In genomic region chr5:55993628-55994501, GRCh38 we compare ENCODE assay signal across 8 cellular contexts. TPM values are rescaled to one million over a fixed set of nuclear protein-coding genes. Genes with fewer than 3 reads are reported as not detected.
DNase-seq lines count a peak whose midpoint lies in the region; ATAC-seq and TF ChIP-seq lines count a peak whose summit lies in the region.

No MANE protein-coding gene starts in this region.

- H3K9me3 ChIP-seq in OCI-LY3 (ENCODE audit: insufficient read depth, low read length): no peaks in the 10 kb centered on the region; the same call in 1 of the 2 replicates

- peaks cover 5% of the 10 kb centered on the region; the same call in 1 of the 2 replicates for H3K4me1 ChIP-seq in OCI-LY3 (ENCODE audit: low read length)

- H3K27ac ChIP-seq in OCI-LY3 (ENCODE audit: low read length): no peak overlapping the region; the same call in 1 of the 2 replicates

- H3K4me3 Mint-ChIP-seq in effector memory CD8-positive, alpha-beta T cell: peak overlapping the region; percentile 89 to 93
- peak overlapping the region; percentile 93 for H3K4me3 Mint-ChIP-seq in natural killer cell treated with Interleukin-12 subunit alpha and Interleukin-12 subunit beta and Interleukin-15 and Interleukin-18, amount 100 ng/mL, for 72 hours

- DNase-seq in GM06990 (ENCODE audit: extremely low read depth, insufficient read length) (peak; percentile 30), DMS79 treated with DMSO at 0.1 percent for 48 hours (lab: John Stamatoyannopoulos, UW) (no peak), retina (no peak), amygdala (lab: John Stamatoyannopoulos, UW) (no peak)
- no peak for DNase-seq in effector memory CD8-positive, alpha-beta T cell
- no peak for DNase-seq in natural killer cell treated with Interleukin-12 subunit alpha and Interleukin-12 subunit beta and Interleukin-15 and Interleukin-18, amount 100 ng/mL, for 72 hours (ENCODE audit: low spot score)

- peak overlapping the region; percentile 91 to 93 for H3K27ac Mint-ChIP-seq in effector memory CD8-positive, alpha-beta T cell
- peak overlapping the region; percentile 89 to 96 for H3K27ac Mint-ChIP-seq in natural killer cell treated with Interleukin-12 subunit alpha and Interleukin-12 subunit beta and Interleukin-15 and Interleukin-18, amount 100 ng/mL, for 72 hours

- no peak for TF ChIP-seq CTCF in GM06990 (IDR thresholded peaks at IDR 0.05; ENCODE audit: insufficient read depth, low read length, poor library complexity, severe bottlenecking)
- TF ChIP-seq CTCF in OCI-LY3 (IDR thresholded peaks at IDR 0.05; ENCODE audit: low read depth, low read length): no peak

- no peak for ATAC-seq in effector memory CD8-positive, alpha-beta T cell (replicated peaks)
- no peak for ATAC-seq in natural killer cell treated with Interleukin-12 subunit alpha and Interleukin-12 subunit beta and Interleukin-15 and Interleukin-18, amount 100 ng/mL, for 72 hours
- ATAC-seq in GM18858 (IDR thresholded peaks at IDR 0.05; ENCODE audit: unreplicated experiment): no peak

- no peaks in the 10 kb centered on the region for H3K27me3 Mint-ChIP-seq in effector memory CD8-positive, alpha-beta T cell
- H3K27me3 Mint-ChIP-seq in natural killer cell treated with Interleukin-12 subunit alpha and Interleukin-12 subunit beta and Interleukin-15 and Interleukin-18, amount 100 ng/mL, for 72 hours: peaks cover 0 to 10% of the 10 kb centered on the region in 2 donors

- H3K9me3 Mint-ChIP-seq in effector memory CD8-positive, alpha-beta T cell: no peaks in the 10 kb centered on the region
- H3K9me3 Mint-ChIP-seq in natural killer cell treated with Interleukin-12 subunit alpha and Interleukin-12 subunit beta and Interleukin-15 and Interleukin-18, amount 100 ng/mL, for 72 hours: peaks cover 4% of the 10 kb centered on the region

- no peaks in the 10 kb centered on the region for H3K36me3 ChIP-seq in GM06990 (ENCODE audit: control insufficient read depth, insufficient read depth, low read length)
- no peaks in the 10 kb centered on the region for H3K36me3 ChIP-seq in OCI-LY3 (replicated peaks; ENCODE audit: low read depth, low read length)

- peaks cover 12% of the 10 kb centered on the region for H4K20me1 ChIP-seq in OCI-LY3 (ENCODE audit: insufficient read depth, low read length)

- peak overlapping the region; percentile 92 for H3K4me2 ChIP-seq in OCI-LY3 (ENCODE audit: low read length)

- peaks cover 27 to 36% of the 10 kb centered on the region in 2 donors for H3K4me1 Mint-ChIP-seq in effector memory CD8-positive, alpha-beta T cell (ENCODE audit: low read depth in 2 of 2)
- H3K4me1 Mint-ChIP-seq in natural killer cell treated with Interleukin-12 subunit alpha and Interleukin-12 subunit beta and Interleukin-15 and Interleukin-18, amount 100 ng/mL, for 72 hours (ENCODE audit: low read depth in 2 of 2): peaks cover 40 to 56% of the 10 kb centered on the region in 2 donors

- H2AFZ ChIP-seq in OCI-LY3 (ENCODE audit: low read depth, low read length): no peak overlapping the region; the same call in 1 of the 2 replicates

- peaks cover 9% of the 10 kb centered on the region for H3K36me3 Mint-ChIP-seq in effector memory CD8-positive, alpha-beta T cell (ENCODE audit: insufficient read depth)
- H3K36me3 Mint-ChIP-seq in natural killer cell treated with Interleukin-12 subunit alpha and Interleukin-12 subunit beta and Interleukin-15 and Interleukin-18, amount 100 ng/mL, for 72 hours: peaks cover 22% of the 10 kb centered on the region

- H3K79me2 ChIP-seq in OCI-LY3 (ENCODE audit: low read length): peaks cover 11% of the 10 kb centered on the region; the same call in 1 of the 2 replicates

- H3K4me3 ChIP-seq in GM06990 (replicated peaks; ENCODE audit: low read depth, low read length) (peak overlapping the region; percentile 88), OCI-LY3 (ENCODE audit: low read length) (peak overlapping the region; percentile 90)

- H3K9ac ChIP-seq in OCI-LY3 (ENCODE audit: low read length): peak overlapping the region; percentile 89

- no peaks in the 10 kb centered on the region for H3K27me3 ChIP-seq in GM06990 (replicated peaks; ENCODE audit: control insufficient read depth, insufficient read depth, low read length)
- H3K27me3 ChIP-seq in OCI-LY3 (ENCODE audit: low read depth, low read length): peaks cover 13% of the 10 kb centered on the region; the same call in 1 of the 2 replicates

RNA-seq across cellular contexts. Expression of gene IL6ST, which starts 0.9 kb away (rescaled TPM):
- 10 to 100 TPM; 52.7 to 55.4 TPM for total RNA-seq in natural killer cell treated with Interleukin-12 subunit alpha and Interleukin-12 subunit beta and Interleukin-15 and Interleukin-18, amount 100 ng/mL, for 72 hours
